23 cellular contexts compared by ENCODE assay signal in genomic region chr2:130915595-130916437, GRCh38.
"Had no signal": no experiment of that assay in that cellular context is flagged by ENCODE, and none has a peak within 500 bp of the region (broad histone marks: within the 10 kb centered on the region; RNA-seq: fewer than 3 reads in every experiment).

No MANE protein-coding gene starts in this region.

- H3K36me3 Mint-ChIP-seq: activated naive CD4-positive, alpha-beta T cell treated with anti-CD3 and anti-CD28 coated beads, Interleukin-2, amount 50 U/mL, for 72 hours; brain; naive B cell had no signal

- H3K4me1 ChIP-seq: gastrocnemius medialis had no signal

- H3K27me3 ChIP-seq: thyroid gland had no signal

- H3K9me3 ChIP-seq: gastrocnemius medialis, thyroid gland had no signal

- ATAC-seq: activated naive CD4-positive, alpha-beta T cell treated with anti-CD3 and anti-CD28 coated beads, Interleukin-2, amount 50 U/mL, for 72 hours; gastrocnemius medialis; left cardiac atrium; sciatic nerve; T-helper 17 cell had no signal

- H3K9me3 Mint-ChIP-seq: activated CD4-positive, alpha-beta memory T cell treated with anti-CD3 and anti-CD28 coated beads, Interleukin-2, amount 10 ng/mL, durations not matched to agents 7 days and 5 days; activated CD4-positive, alpha-beta T cell treated with anti-CD3 and anti-CD28 coated beads, Interleukin-2, amount 10 ng/mL, durations not matched to agents 24 days and 14 days; activated naive CD4-positive, alpha-beta T cell treated with anti-CD3 and anti-CD28 coated beads, Interleukin-2, amount 50 U/mL, for 72 hours; activated T-helper 1 cell treated with anti-CD3 and anti-CD28 coated beads, Interleukin-12 subunit alpha, Interleukin-12 subunit beta, Interleukin-2, Interleukin-4 antibody, amounts not matched to agents 30 ng/mL and 10 ng/mL and 1 ng/mL, durations not matched to agents 14 hours and 24 hours and 36 hours; dendritic cell treated with granulocyte-macrophage colony-stimulating factor and Interleukin-4, amounts not matched to agents 40 ng/mL and 50 ng/mL, for 4 days had no signal

- H3K27me3 Mint-ChIP-seq: brain had no signal

- H3K4me3 ChIP-seq: gastrocnemius medialis, thyroid gland had no signal

- H3K4me3 Mint-ChIP-seq: activated CD4-positive, alpha-beta memory T cell treated with anti-CD3 and anti-CD28 coated beads, Interleukin-2, amount 10 ng/mL, durations not matched to agents 7 days and 5 days; activated CD4-positive, alpha-beta T cell treated with anti-CD3 and anti-CD28 coated beads, Interleukin-2, amount 10 ng/mL, durations not matched to agents 24 days and 14 days; activated T-helper 1 cell treated with anti-CD3 and anti-CD28 coated beads, Interleukin-12 subunit alpha, Interleukin-12 subunit beta, Interleukin-2, Interleukin-4 antibody, amounts not matched to agents 30 ng/mL and 10 ng/mL and 1 ng/mL, durations not matched to agents 14 hours and 24 hours and 36 hours; brain; dendritic cell treated with granulocyte-macrophage colony-stimulating factor and Interleukin-4, amounts not matched to agents 40 ng/mL and 50 ng/mL, for 4 days; naive B cell had no signal

- H3K27ac ChIP-seq: gastrocnemius medialis, thyroid gland had no signal

- H3K27ac Mint-ChIP-seq: activated CD4-positive, alpha-beta memory T cell treated with anti-CD3 and anti-CD28 coated beads, Interleukin-2, amount 10 ng/mL, durations not matched to agents 7 days and 5 days; activated CD4-positive, alpha-beta T cell treated with anti-CD3 and anti-CD28 coated beads, Interleukin-2, amount 10 ng/mL, durations not matched to agents 24 days and 14 days; activated T-helper 1 cell treated with anti-CD3 and anti-CD28 coated beads, Interleukin-12 subunit alpha, Interleukin-12 subunit beta, Interleukin-2, Interleukin-4 antibody, amounts not matched to agents 30 ng/mL and 10 ng/mL and 1 ng/mL, durations not matched to agents 14 hours and 24 hours and 36 hours; brain; dendritic cell treated with granulocyte-macrophage colony-stimulating factor and Interleukin-4, amounts not matched to agents 40 ng/mL and 50 ng/mL, for 4 days; naive B cell; T-helper 17 cell had no signal

- DNase-seq: activated CD4-positive, alpha-beta memory T cell treated with anti-CD3 and anti-CD28 coated beads, Interleukin-2, amount 10 ng/mL, durations not matched to agents 7 days and 5 days; activated CD4-positive, alpha-beta T cell treated with anti-CD3 and anti-CD28 coated beads, Interleukin-2, amount 10 ng/mL, durations not matched to agents 24 days and 14 days; activated gamma-delta T cell; activated T-cell treated with anti-CD3 and anti-CD28 coated beads for 4 hours; aorta; caudate nucleus; effector CD4-positive, alpha-beta T cell; gastrocnemius medialis; hippocampal formation; left cardiac atrium; naive B cell; occipital lobe; stimulated activated CD4-positive, alpha-beta T cell treated with anti-CD3 and anti-CD28 coated beads, Interleukin-2, amount 100 ng/mL, for 48 hours; stimulated activated CD8-positive, alpha-beta memory T cell treated with anti-CD3 and anti-CD28 coated beads, Interleukin-4, amount 100 ng/mL, for 48 hours; stimulated activated naive CD4-positive, alpha-beta T cell; SW 1271; T-helper 17 cell; thyroid gland had no signal

- H3K4me1 Mint-ChIP-seq: activated CD4-positive, alpha-beta memory T cell treated with anti-CD3 and anti-CD28 coated beads, Interleukin-2, amount 10 ng/mL, durations not matched to agents 7 days and 5 days; activated CD4-positive, alpha-beta T cell treated with anti-CD3 and anti-CD28 coated beads, Interleukin-2, amount 10 ng/mL, durations not matched to agents 24 days and 14 days; naive B cell had no signal

- H3K36me3 ChIP-seq: gastrocnemius medialis, thyroid gland had no signal
